1 cellular context compared by ENCODE assay signal in the genomic region with DNA sequence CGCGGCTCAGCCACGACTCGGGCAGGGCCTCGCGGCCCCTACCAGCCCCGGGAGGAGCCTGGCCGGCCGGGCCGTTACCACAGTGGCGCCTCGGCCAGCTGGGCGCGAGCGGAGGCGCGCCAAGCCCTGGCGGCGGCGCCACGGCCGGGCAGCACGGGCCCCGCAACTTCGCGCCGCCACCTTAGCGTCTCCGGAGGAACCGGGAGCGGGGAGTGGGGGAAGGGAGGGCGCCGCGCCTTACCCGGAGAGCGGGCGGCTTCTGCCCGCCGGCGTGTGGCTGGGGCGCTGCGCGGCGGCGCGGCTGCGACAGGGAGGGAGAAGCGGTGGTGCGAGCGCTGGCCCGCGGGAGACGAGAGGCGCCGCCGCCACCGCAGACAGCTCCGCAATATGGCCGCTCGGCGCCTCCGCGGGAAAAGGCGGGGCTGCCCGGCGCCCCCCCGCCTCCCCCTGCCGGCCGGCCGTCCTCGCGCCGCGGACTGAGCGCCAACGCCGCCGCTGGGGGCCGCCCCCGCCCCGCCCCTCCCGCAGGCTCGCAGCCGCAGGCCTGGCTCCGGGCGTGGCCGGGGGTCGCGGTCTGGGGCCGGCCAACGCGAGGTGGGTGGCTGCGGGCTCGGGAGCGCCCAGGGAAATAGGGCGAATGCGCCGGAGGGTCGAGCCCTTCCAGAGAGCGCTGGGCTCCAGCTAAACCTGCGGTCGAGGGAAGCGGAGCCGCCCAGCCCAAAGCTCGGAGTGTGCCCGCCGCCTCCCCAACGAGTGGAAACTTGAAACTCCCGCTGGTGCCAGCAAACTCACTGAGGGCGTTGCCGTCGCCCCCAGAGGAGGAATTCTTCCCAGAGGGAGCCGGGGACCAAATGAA.
TF ChIP-seq lines count a peak whose summit lies in the region.

A gene (minus strand): TSS at position 389 of the 856 bp plus-strand sequence. CDS start 16,922 bp downstream, outside the sequence.

TF ChIP-seq in HepG2, 621 proteins besides CTCF, POLR2A, EP300 and RAD21 (continued from another document and continues in another):
- TF ChIP-seq, protein P1, sequence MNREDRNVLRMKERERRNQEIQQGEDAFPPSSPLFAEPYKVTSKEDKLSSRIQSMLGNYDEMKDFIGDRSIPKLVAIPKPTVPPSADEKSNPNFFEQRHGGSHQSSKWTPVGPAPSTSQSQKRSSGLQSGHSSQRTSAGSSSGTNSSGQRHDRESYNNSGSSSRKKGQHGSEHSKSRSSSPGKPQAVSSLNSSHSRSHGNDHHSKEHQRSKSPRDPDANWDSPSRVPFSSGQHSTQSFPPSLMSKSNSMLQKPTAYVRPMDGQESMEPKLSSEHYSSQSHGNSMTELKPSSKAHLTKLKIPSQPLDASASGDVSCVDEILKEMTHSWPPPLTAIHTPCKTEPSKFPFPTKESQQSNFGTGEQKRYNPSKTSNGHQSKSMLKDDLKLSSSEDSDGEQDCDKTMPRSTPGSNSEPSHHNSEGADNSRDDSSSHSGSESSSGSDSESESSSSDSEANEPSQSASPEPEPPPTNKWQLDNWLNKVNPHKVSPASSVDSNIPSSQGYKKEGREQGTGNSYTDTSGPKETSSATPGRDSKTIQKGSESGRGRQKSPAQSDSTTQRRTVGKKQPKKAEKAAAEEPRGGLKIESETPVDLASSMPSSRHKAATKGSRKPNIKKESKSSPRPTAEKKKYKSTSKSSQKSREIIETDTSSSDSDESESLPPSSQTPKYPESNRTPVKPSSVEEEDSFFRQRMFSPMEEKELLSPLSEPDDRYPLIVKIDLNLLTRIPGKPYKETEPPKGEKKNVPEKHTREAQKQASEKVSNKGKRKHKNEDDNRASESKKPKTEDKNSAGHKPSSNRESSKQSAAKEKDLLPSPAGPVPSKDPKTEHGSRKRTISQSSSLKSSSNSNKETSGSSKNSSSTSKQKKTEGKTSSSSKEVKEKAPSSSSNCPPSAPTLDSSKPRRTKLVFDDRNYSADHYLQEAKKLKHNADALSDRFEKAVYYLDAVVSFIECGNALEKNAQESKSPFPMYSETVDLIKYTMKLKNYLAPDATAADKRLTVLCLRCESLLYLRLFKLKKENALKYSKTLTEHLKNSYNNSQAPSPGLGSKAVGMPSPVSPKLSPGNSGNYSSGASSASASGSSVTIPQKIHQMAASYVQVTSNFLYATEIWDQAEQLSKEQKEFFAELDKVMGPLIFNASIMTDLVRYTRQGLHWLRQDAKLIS (CRISPR knock-in tag; IDR thresholded peaks at IDR 0.05): no peak
- no peak for TF ChIP-seq FOSL1 (CRISPR knock-in tag; IDR thresholded peaks at IDR 0.05; ENCODE audit: borderline replicate concordance)
- no peak for TF ChIP-seq ZNF260 (CRISPR knock-in tag; IDR thresholded peaks at IDR 0.05; ENCODE audit: borderline replicate concordance, low read depth)
- TF ChIP-seq SOX6 (IDR thresholded peaks at IDR 0.05): no peak
- TF ChIP-seq SOX6 (CRISPR knock-in tag; IDR thresholded peaks at IDR 0.05): no peak
- TF ChIP-seq HNF4G (IDR thresholded peaks at IDR 0.05; ENCODE audit: borderline replicate concordance, low read depth, low read length): no peak
- 0 out of 2 replicates have a peak, but pooled peaks have one; percentile 24 for TF ChIP-seq HNF4G (CRISPR knock-in tag; IDR thresholded peaks at IDR 0.05; ENCODE audit: borderline replicate concordance, low read depth)
- TF ChIP-seq WIZ (CRISPR knock-in tag; IDR thresholded peaks at IDR 0.05): no peak
- TF ChIP-seq HHEX (CRISPR knock-in tag; IDR thresholded peaks at IDR 0.05): no peak
- no peak for TF ChIP-seq MED13 (CRISPR knock-in tag; IDR thresholded peaks at IDR 0.05)
- no peak for TF ChIP-seq NPAS2 (CRISPR knock-in tag; IDR thresholded peaks at IDR 0.05; ENCODE audit: borderline replicate concordance)
- TF ChIP-seq, protein P2, sequence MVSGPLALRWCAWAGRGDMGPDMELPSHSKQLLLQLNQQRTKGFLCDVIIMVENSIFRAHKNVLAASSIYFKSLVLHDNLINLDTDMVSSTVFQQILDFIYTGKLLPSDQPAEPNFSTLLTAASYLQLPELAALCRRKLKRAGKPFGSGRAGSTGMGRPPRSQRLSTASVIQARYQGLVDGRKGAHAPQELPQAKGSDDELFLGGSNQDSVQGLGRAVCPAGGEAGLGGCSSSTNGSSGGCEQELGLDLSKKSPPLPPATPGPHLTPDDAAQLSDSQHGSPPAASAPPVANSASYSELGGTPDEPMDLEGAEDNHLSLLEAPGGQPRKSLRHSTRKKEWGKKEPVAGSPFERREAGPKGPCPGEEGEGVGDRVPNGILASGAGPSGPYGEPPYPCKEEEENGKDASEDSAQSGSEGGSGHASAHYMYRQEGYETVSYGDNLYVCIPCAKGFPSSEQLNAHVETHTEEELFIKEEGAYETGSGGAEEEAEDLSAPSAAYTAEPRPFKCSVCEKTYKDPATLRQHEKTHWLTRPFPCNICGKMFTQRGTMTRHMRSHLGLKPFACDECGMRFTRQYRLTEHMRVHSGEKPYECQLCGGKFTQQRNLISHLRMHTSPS (CRISPR knock-in tag; IDR thresholded peaks at IDR 0.05; ENCODE audit: low read depth): peak; percentile 50; the same call in 1 of the 2 replicates
- TF ChIP-seq, protein P3, sequence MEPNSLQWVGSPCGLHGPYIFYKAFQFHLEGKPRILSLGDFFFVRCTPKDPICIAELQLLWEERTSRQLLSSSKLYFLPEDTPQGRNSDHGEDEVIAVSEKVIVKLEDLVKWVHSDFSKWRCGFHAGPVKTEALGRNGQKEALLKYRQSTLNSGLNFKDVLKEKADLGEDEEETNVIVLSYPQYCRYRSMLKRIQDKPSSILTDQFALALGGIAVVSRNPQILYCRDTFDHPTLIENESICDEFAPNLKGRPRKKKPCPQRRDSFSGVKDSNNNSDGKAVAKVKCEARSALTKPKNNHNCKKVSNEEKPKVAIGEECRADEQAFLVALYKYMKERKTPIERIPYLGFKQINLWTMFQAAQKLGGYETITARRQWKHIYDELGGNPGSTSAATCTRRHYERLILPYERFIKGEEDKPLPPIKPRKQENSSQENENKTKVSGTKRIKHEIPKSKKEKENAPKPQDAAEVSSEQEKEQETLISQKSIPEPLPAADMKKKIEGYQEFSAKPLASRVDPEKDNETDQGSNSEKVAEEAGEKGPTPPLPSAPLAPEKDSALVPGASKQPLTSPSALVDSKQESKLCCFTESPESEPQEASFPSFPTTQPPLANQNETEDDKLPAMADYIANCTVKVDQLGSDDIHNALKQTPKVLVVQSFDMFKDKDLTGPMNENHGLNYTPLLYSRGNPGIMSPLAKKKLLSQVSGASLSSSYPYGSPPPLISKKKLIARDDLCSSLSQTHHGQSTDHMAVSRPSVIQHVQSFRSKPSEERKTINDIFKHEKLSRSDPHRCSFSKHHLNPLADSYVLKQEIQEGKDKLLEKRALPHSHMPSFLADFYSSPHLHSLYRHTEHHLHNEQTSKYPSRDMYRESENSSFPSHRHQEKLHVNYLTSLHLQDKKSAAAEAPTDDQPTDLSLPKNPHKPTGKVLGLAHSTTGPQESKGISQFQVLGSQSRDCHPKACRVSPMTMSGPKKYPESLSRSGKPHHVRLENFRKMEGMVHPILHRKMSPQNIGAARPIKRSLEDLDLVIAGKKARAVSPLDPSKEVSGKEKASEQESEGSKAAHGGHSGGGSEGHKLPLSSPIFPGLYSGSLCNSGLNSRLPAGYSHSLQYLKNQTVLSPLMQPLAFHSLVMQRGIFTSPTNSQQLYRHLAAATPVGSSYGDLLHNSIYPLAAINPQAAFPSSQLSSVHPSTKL (CRISPR knock-in tag; IDR thresholded peaks at IDR 0.05): peak; percentile 39; the same call in 1 of the 2 replicates
- TF ChIP-seq, protein P4, sequence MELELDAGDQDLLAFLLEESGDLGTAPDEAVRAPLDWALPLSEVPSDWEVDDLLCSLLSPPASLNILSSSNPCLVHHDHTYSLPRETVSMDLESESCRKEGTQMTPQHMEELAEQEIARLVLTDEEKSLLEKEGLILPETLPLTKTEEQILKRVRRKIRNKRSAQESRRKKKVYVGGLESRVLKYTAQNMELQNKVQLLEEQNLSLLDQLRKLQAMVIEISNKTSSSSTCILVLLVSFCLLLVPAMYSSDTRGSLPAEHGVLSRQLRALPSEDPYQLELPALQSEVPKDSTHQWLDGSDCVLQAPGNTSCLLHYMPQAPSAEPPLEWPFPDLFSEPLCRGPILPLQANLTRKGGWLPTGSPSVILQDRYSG (CRISPR knock-in tag; IDR thresholded peaks at IDR 0.05): no peak; the same call in 1 of the 2 replicates
- TF ChIP-seq, protein P5, sequence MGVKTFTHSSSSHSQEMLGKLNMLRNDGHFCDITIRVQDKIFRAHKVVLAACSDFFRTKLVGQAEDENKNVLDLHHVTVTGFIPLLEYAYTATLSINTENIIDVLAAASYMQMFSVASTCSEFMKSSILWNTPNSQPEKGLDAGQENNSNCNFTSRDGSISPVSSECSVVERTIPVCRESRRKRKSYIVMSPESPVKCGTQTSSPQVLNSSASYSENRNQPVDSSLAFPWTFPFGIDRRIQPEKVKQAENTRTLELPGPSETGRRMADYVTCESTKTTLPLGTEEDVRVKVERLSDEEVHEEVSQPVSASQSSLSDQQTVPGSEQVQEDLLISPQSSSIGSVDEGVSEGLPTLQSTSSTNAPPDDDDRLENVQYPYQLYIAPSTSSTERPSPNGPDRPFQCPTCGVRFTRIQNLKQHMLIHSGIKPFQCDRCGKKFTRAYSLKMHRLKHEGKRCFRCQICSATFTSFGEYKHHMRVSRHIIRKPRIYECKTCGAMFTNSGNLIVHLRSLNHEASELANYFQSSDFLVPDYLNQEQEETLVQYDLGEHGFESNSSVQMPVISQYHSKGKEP (CRISPR knock-in tag; IDR thresholded peaks at IDR 0.05): no peak
- TF ChIP-seq ZNF20 (CRISPR knock-in tag; IDR thresholded peaks at IDR 0.05): no peak
- TF ChIP-seq, protein P6, sequence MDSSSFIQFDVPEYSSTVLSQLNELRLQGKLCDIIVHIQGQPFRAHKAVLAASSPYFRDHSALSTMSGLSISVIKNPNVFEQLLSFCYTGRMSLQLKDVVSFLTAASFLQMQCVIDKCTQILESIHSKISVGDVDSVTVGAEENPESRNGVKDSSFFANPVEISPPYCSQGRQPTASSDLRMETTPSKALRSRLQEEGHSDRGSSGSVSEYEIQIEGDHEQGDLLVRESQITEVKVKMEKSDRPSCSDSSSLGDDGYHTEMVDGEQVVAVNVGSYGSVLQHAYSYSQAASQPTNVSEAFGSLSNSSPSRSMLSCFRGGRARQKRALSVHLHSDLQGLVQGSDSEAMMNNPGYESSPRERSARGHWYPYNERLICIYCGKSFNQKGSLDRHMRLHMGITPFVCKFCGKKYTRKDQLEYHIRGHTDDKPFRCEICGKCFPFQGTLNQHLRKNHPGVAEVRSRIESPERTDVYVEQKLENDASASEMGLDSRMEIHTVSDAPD (CRISPR knock-in tag; IDR thresholded peaks at IDR 0.05): no peak
- TF ChIP-seq RXRA (CRISPR knock-in tag; IDR thresholded peaks at IDR 0.05): no peak; the same call in 1 of the 2 replicates
- TF ChIP-seq ZNF678 (CRISPR knock-in tag; IDR thresholded peaks at IDR 0.05): no peak
- TF ChIP-seq DPF2 (CRISPR knock-in tag; IDR thresholded peaks at IDR 0.05; ENCODE audit: borderline replicate concordance, low read depth): no peak
- TF ChIP-seq PCBP2 (optimal IDR thresholded peaks at IDR 0.05; ENCODE audit: low read depth, low read length, poor library complexity, severe bottlenecking): no peak
- no peak for TF ChIP-seq ZFP36 (IDR thresholded peaks at IDR 0.05; ENCODE audit: borderline replicate concordance, low read depth, low read length, partially characterized antibody)
- no peak for TF ChIP-seq SNAPC2 (CRISPR knock-in tag; IDR thresholded peaks at IDR 0.05)
- TF ChIP-seq, protein P7, sequence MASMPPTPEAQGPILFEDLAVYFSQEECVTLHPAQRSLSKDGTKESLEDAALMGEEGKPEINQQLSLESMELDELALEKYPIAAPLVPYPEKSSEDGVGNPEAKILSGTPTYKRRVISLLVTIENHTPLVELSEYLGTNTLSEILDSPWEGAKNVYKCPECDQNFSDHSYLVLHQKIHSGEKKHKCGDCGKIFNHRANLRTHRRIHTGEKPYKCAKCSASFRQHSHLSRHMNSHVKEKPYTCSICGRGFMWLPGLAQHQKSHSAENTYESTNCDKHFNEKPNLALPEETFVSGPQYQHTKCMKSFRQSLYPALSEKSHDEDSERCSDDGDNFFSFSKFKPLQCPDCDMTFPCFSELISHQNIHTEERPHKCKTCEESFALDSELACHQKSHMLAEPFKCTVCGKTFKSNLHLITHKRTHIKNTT (CRISPR knock-in tag; IDR thresholded peaks at IDR 0.05): no peak
- peak; percentile 19; the same call in 1 of the 2 replicates for TF ChIP-seq SIX1 (CRISPR knock-in tag; IDR thresholded peaks at IDR 0.05; ENCODE audit: borderline replicate concordance)
- peak; percentile 37; the same call in 1 of the 2 replicates for TF ChIP-seq ZMAT3 (CRISPR knock-in tag; conservative IDR thresholded peaks at IDR 0.05)
- TF ChIP-seq ZNF782 (CRISPR knock-in tag; IDR thresholded peaks at IDR 0.05; ENCODE audit: borderline replicate concordance): no peak
- TF ChIP-seq ZNF30 (CRISPR knock-in tag; IDR thresholded peaks at IDR 0.05): 0 out of 2 replicates have a peak, but pooled peaks have one; percentile 25
- TF ChIP-seq, protein P8, sequence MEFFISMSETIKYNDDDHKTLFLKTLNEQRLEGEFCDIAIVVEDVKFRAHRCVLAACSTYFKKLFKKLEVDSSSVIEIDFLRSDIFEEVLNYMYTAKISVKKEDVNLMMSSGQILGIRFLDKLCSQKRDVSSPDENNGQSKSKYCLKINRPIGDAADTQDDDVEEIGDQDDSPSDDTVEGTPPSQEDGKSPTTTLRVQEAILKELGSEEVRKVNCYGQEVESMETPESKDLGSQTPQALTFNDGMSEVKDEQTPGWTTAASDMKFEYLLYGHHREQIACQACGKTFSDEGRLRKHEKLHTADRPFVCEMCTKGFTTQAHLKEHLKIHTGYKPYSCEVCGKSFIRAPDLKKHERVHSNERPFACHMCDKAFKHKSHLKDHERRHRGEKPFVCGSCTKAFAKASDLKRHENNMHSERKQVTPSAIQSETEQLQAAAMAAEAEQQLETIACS (CRISPR knock-in tag; IDR thresholded peaks at IDR 0.05): no peak
- TF ChIP-seq, protein P9, sequence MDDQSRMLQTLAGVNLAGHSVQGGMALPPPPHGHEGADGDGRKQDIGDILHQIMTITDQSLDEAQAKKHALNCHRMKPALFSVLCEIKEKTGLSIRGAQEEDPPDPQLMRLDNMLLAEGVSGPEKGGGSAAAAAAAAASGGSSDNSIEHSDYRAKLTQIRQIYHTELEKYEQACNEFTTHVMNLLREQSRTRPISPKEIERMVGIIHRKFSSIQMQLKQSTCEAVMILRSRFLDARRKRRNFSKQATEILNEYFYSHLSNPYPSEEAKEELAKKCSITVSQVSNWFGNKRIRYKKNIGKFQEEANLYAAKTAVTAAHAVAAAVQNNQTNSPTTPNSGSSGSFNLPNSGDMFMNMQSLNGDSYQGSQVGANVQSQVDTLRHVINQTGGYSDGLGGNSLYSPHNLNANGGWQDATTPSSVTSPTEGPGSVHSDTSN (CRISPR knock-in tag; IDR thresholded peaks at IDR 0.05; ENCODE audit: borderline replicate concordance): no peak
- TF ChIP-seq JARID2 (CRISPR knock-in tag; IDR thresholded peaks at IDR 0.05; ENCODE audit: insufficient replicate concordance): no peak
- TF ChIP-seq ZNF180 (CRISPR knock-in tag; IDR thresholded peaks at IDR 0.05; ENCODE audit: borderline replicate concordance, low read depth): no peak
- no peak for TF ChIP-seq ZNF33A (CRISPR knock-in tag; IDR thresholded peaks at IDR 0.05; ENCODE audit: borderline replicate concordance)
- no peak for TF ChIP-seq JDP2 (CRISPR knock-in tag; IDR thresholded peaks at IDR 0.05; ENCODE audit: borderline replicate concordance)
- TF ChIP-seq HNRNPK (IDR thresholded peaks at IDR 0.05; ENCODE audit: low read depth, low read length, poor library complexity, severe bottlenecking): peak; percentile 43
- no peak for TF ChIP-seq ZNF552 (CRISPR knock-in tag; IDR thresholded peaks at IDR 0.05; ENCODE audit: borderline replicate concordance)
- no peak for TF ChIP-seq ZFP90 (CRISPR knock-in tag; IDR thresholded peaks at IDR 0.05; ENCODE audit: borderline replicate concordance)
- no peak for TF ChIP-seq ARNT (IDR thresholded peaks at IDR 0.05)
- TF ChIP-seq FOXA1 (IDR thresholded peaks at IDR 0.05): no peak
- TF ChIP-seq FOXA1 (CRISPR knock-in tag; IDR thresholded peaks at IDR 0.05): no peak
- no peak for TF ChIP-seq ZNF883 (CRISPR knock-in tag; IDR thresholded peaks at IDR 0.05; ENCODE audit: not compliant biosample characterization)
- TF ChIP-seq ZNF264 (CRISPR knock-in tag; IDR thresholded peaks at IDR 0.05): no peak
